Comparison of ENCODE assay signal across 8 cellular contexts in the genomic region with DNA sequence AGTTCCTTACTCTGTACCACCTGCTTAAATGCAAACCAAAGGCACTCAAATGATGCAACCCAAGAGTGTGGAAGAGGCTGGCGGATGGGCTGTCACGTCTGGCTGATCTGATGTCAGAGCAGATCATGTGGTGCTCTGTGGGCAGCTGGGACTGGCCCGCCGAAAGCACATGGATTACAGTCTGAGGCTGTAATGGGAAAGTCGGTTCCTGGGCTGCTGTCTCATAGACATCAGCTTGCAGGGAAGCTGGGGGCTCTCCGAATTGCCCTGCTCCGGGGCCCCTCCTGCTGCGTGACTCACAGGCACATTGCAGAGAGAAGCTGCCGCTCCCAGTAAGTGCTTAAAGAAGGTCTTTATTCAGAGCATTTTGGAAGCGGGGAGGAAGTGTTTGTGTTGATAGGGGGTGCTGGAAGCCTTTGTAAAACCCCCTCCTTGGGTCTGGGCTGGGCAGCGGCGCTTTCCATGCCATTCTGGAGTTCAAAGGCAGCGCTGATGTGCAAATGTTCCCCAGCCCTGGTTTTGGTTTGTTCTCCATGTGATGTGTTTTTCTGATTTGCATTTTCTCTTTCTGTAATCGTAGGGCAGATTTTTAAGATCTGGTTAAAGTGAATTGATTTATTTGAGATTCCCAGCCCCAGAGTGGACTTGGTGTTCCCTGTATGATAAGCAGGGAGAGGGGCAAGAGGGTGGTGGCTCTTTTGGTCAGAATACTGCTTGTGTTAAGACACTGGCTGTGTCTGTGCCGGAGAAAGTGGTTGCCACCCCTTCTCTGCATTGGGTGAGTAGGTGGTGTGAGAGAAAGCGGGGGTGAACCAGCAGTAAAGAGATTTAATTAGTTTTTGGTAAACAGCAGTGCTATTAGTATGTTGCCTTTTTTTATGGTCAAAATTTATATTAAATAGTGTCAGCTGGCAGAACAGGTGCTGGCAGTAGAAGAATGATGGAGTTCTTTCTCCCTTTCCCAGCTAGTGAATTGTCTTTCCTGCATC.
DNase-seq lines count a peak whose midpoint lies in the region; ATAC-seq and TF ChIP-seq lines count a peak whose summit lies in the region.

No MANE protein-coding gene starts in this region.

- H3K27me3 ChIP-seq in aorta (ENCODE audit: control insufficient read depth in 1 of 2, insufficient read depth in 2 of 2, low read length in 1 of 2) = no peaks in the 10 kb centered on the region

- CTCF ChIA-PET in Calu3 (lab: Charles Lee) = interaction anchor here (0.6 kb wide), 1 partner anchor 53 kb away, joined by 3 read pairs; no protein-coding TSS in a partner anchor

- TF ChIP-seq CTCF in Calu3 (IDR thresholded peaks at IDR 0.05; ENCODE audit: unreplicated experiment) = no peak

- no peaks in the 10 kb centered on the region for H3K27me3 Mint-ChIP-seq in Calu3 (ENCODE audit: unreplicated experiment)
- peaks cover 5% of the 10 kb centered on the region for H3K27me3 Mint-ChIP-seq in activated T-helper 2 cell treated with anti-CD3 and anti-CD28 coated beads, Interferon-gamma antibody, Interleukin-2, Interleukin-4, amounts not matched to agents 10 μg/mL and 5 μg/mL and 100 μg/mL, durations not matched to agents 14 hours and 24 hours and 36 hours (ENCODE audit: low read depth)

- H3K4me1 Mint-ChIP-seq in Calu3 (ENCODE audit: low read depth, unreplicated experiment) = peaks cover 14% of the 10 kb centered on the region
- H3K4me1 Mint-ChIP-seq in activated T-helper 2 cell treated with anti-CD3 and anti-CD28 coated beads, Interferon-gamma antibody, Interleukin-2, Interleukin-4, amounts not matched to agents 10 μg/mL and 5 μg/mL and 100 μg/mL, durations not matched to agents 14 hours and 24 hours and 36 hours (ENCODE audit: low read depth) = peaks cover 24% of the 10 kb centered on the region

- H3K9me3 ChIP-seq in aorta (ENCODE audit: control insufficient read depth, low read length) = no peaks in the 10 kb centered on the region

- intact Hi-C loops in Calu3 (cut with micrococcal nuclease; ENCODE audit: unreplicated experiment) (no loop called here), aorta (cut with DNase I) (no loop called here)
- intact Hi-C loops in activated T-helper 2 cell treated with anti-CD3 and anti-CD28 coated beads, Interferon-gamma antibody, Interleukin-2, Interleukin-4, amounts not matched to agents 10 μg/mL and 5 μg/mL and 100 μg/mL, durations not matched to agents 14 hours and 24 hours and 36 hours (cut with micrococcal nuclease) = loop anchor here (2.0 kb wide), 1 partner anchor 181 kb away; a partner anchor contains a TSS

- H3K27ac Mint-ChIP-seq in Calu3 (ENCODE audit: unreplicated experiment) = peak overlapping the region; percentile 81
- peak overlapping the region; percentile 81 for H3K27ac Mint-ChIP-seq in activated T-helper 2 cell treated with anti-CD3 and anti-CD28 coated beads, Interferon-gamma antibody, Interleukin-2, Interleukin-4, amounts not matched to agents 10 μg/mL and 5 μg/mL and 100 μg/mL, durations not matched to agents 14 hours and 24 hours and 36 hours

- peak overlapping the region; percentile 74 for H3K4me3 Mint-ChIP-seq in Calu3 (ENCODE audit: low read depth, unreplicated experiment)
- peak overlapping the region; percentile 87 for H3K4me3 Mint-ChIP-seq in activated T-helper 2 cell treated with anti-CD3 and anti-CD28 coated beads, Interferon-gamma antibody, Interleukin-2, Interleukin-4, amounts not matched to agents 10 μg/mL and 5 μg/mL and 100 μg/mL, durations not matched to agents 14 hours and 24 hours and 36 hours (ENCODE audit: low read depth)

- H3K9me3 Mint-ChIP-seq in Calu3 (ENCODE audit: low read depth, unreplicated experiment) = no peaks in the 10 kb centered on the region
- no peaks in the 10 kb centered on the region for H3K9me3 Mint-ChIP-seq in activated T-helper 2 cell treated with anti-CD3 and anti-CD28 coated beads, Interferon-gamma antibody, Interleukin-2, Interleukin-4, amounts not matched to agents 10 μg/mL and 5 μg/mL and 100 μg/mL, durations not matched to agents 14 hours and 24 hours and 36 hours

- no peak overlapping the region for H3K27ac ChIP-seq in aorta (ENCODE audit: low read depth in 1 of 2, low read length in 2 of 2)

- H3K36me3 Mint-ChIP-seq in Calu3 (ENCODE audit: insufficient read depth, unreplicated experiment) = peaks cover 9% of the 10 kb centered on the region
- H3K36me3 Mint-ChIP-seq in activated T-helper 2 cell treated with anti-CD3 and anti-CD28 coated beads, Interferon-gamma antibody, Interleukin-2, Interleukin-4, amounts not matched to agents 10 μg/mL and 5 μg/mL and 100 μg/mL, durations not matched to agents 14 hours and 24 hours and 36 hours (ENCODE audit: low read depth) = no peaks in the 10 kb centered on the region

- H3K4me3 ChIP-seq in aorta (ENCODE audit: low read length in 2 of 2) = peak overlapping the region; percentile 14 to 52

- DNase-seq in Calu3 = peak; percentile 39
- DNase-seq in NCI-H526 (lab: John Stamatoyannopoulos, UW) = peak; percentile 52 to 81
- DNase-seq in activated T-helper 2 cell treated with anti-CD3 and anti-CD28 coated beads, Interferon-gamma antibody, Interleukin-2, Interleukin-4, amounts not matched to agents 10 μg/mL and 5 μg/mL and 100 μg/mL, durations not matched to agents 14 hours and 24 hours and 36 hours (ENCODE audit: low spot score) = peak; percentile 26
- peak; percentile 94 for DNase-seq in globus pallidus (ENCODE audit: low spot score)
- peak; percentile 88 for DNase-seq in occipital lobe (lab: John Stamatoyannopoulos, UW)
- DNase-seq in aorta = peak; percentile 86

- ATAC-seq in GM19351 (IDR thresholded peaks at IDR 0.05; ENCODE audit: unreplicated experiment) (peak; percentile 92), HG03378 (IDR thresholded peaks at IDR 0.05; ENCODE audit: unreplicated experiment) (peak; percentile 93), aorta (ENCODE audit: low FRiP score) (peak; percentile 90)

- no peaks in the 10 kb centered on the region for H3K4me1 ChIP-seq in aorta (ENCODE audit: control insufficient read depth in 1 of 2, insufficient read depth in 2 of 2, low read length in 2 of 2)

- TSS peak; percentile 66 for BruUV-seq in Calu3 (replicated peaks; lab: Mats Ljungman, UMichigan)

- 3 to 4% methylated on average over 16 of the region's 16 CpGs for WGBS in aorta, 2 donors

- H3K36me3 ChIP-seq in aorta (ENCODE audit: control insufficient read depth in 1 of 2, insufficient read depth in 2 of 2, low read length in 1 of 2) = no peaks in the 10 kb centered on the region

Comparison
In these comparisons a context has a peak if more than half of its experiments do, and no peak if none do; other contexts are left out.
1. DNase-seq: peak in every context shown above with its lines; median percentile 94 in globus pallidus; 88 in occipital lobe; 86 in aorta; 66 in NCI-H526; 39 in Calu3; 26 in activated T-helper 2 cell treated with anti-CD3 and anti-CD28 coated beads, Interferon-gamma antibody, Interleukin-2, Interleukin-4, amounts not matched to agents 10 μg/mL and 5 μg/mL and 100 μg/mL, durations not matched to agents 14 hours and 24 hours and 36 hours.